ENCODE assay signal across 1 cellular context in genomic region chr12:1593232-1594044, GRCh38.
TF ChIP-seq lines count a peak whose summit lies in the region.

No MANE protein-coding gene starts in this region.

TF ChIP-seq in HepG2, 621 proteins besides CTCF, POLR2A, EP300 and RAD21 (continued from another document and continues in another):
- TF ChIP-seq ZNF280B (CRISPR knock-in tag; IDR thresholded peaks at IDR 0.05; ENCODE audit: borderline replicate concordance) (0 out of 2 replicates have a peak, but pooled peaks have one; percentile 53), TARDBP (CRISPR knock-in tag; IDR thresholded peaks at IDR 0.05) (no peak), ZNF143 (CRISPR knock-in tag; IDR thresholded peaks at IDR 0.05) (no peak), KAT2B (IDR thresholded peaks at IDR 0.05; ENCODE audit: borderline replicate concordance, low read depth, low read length) (no peak), SALL1 (CRISPR knock-in tag; IDR thresholded peaks at IDR 0.05) (peak; percentile 36), ZNF776 (CRISPR knock-in tag; IDR thresholded peaks at IDR 0.05) (peak; percentile 52; the same call in 1 of the 2 replicates), HBP1 (CRISPR knock-in tag; IDR thresholded peaks at IDR 0.05; ENCODE audit: low read depth) (peak; percentile 70; the same call in 1 of the 2 replicates), ZFP41 (CRISPR knock-in tag; IDR thresholded peaks at IDR 0.05; ENCODE audit: borderline replicate concordance) (peak; percentile 63; the same call in 1 of the 2 replicates), SCMH1 (CRISPR knock-in tag; IDR thresholded peaks at IDR 0.05; ENCODE audit: borderline replicate concordance) (no peak), HHEX (CRISPR knock-in tag; IDR thresholded peaks at IDR 0.05) (no peak), ZSCAN29 (CRISPR knock-in tag; conservative IDR thresholded peaks at IDR 0.05) (no peak), YEATS4 (CRISPR knock-in tag; IDR thresholded peaks at IDR 0.05; ENCODE audit: borderline replicate concordance) (0 out of 2 replicates have a peak, but pooled peaks have one; percentile 13), ZNF281 (CRISPR knock-in tag; IDR thresholded peaks at IDR 0.05; ENCODE audit: borderline replicate concordance) (no peak), NFIB (CRISPR knock-in tag; IDR thresholded peaks at IDR 0.05; ENCODE audit: borderline replicate concordance) (peak; percentile 48; the same call in 1 of the 2 replicates), ZNF335 (CRISPR knock-in tag; IDR thresholded peaks at IDR 0.05) (no peak), ZBTB39 (CRISPR knock-in tag; IDR thresholded peaks at IDR 0.05) (peak; percentile 77; the same call in 1 of the 2 replicates), TFAP4 (IDR thresholded peaks at IDR 0.05; ENCODE audit: borderline replicate concordance, low read depth) (no peak), SP5 (CRISPR knock-in tag; IDR thresholded peaks at IDR 0.05; ENCODE audit: borderline replicate concordance, low read depth) (no peak), GABPB1 (CRISPR knock-in tag; IDR thresholded peaks at IDR 0.05) (peak; percentile 56; the same call in 1 of the 2 replicates), HNRNPL (IDR thresholded peaks at IDR 0.05; ENCODE audit: low read depth, low read length) (0 out of 2 replicates have a peak, but pooled peaks have one; percentile 9), AGO1 (IDR thresholded peaks at IDR 0.05; ENCODE audit: low read depth, low read length, poor library complexity, severe bottlenecking) (peak; percentile 42), PHF8 (CRISPR knock-in tag; IDR thresholded peaks at IDR 0.05) (peak; percentile 46; the same call in 1 of the 2 replicates), CCAR2 (optimal IDR thresholded peaks at IDR 0.05; ENCODE audit: low read depth, low read length) (no peak), KLF15 (CRISPR knock-in tag; IDR thresholded peaks at IDR 0.05; ENCODE audit: borderline replicate concordance) (0 out of 2 replicates have a peak, but pooled peaks have one; percentile 18), HMG20B (CRISPR knock-in tag; conservative IDR thresholded peaks at IDR 0.05) (no peak)
- TF ChIP-seq, protein P1, sequence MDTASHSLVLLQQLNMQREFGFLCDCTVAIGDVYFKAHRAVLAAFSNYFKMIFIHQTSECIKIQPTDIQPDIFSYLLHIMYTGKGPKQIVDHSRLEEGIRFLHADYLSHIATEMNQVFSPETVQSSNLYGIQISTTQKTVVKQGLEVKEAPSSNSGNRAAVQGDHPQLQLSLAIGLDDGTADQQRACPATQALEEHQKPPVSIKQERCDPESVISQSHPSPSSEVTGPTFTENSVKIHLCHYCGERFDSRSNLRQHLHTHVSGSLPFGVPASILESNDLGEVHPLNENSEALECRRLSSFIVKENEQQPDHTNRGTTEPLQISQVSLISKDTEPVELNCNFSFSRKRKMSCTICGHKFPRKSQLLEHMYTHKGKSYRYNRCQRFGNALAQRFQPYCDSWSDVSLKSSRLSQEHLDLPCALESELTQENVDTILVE (CRISPR knock-in tag; IDR thresholded peaks at IDR 0.05) = peak; percentile 49; the same call in 1 of the 2 replicates
- TF ChIP-seq, protein P2, sequence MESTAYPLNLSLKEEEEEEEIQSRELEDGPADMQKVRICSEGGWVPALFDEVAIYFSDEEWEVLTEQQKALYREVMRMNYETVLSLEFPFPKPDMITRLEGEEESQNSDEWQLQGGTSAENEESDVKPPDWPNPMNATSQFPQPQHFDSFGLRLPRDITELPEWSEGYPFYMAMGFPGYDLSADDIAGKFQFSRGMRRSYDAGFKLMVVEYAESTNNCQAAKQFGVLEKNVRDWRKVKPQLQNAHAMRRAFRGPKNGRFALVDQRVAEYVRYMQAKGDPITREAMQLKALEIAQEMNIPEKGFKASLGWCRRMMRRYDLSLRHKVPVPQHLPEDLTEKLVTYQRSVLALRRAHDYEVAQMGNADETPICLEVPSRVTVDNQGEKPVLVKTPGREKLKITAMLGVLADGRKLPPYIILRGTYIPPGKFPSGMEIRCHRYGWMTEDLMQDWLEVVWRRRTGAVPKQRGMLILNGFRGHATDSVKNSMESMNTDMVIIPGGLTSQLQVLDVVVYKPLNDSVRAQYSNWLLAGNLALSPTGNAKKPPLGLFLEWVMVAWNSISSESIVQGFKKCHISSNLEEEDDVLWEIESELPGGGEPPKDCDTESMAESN (CRISPR knock-in tag; conservative IDR thresholded peaks at IDR 0.05) = 0 out of 2 replicates have a peak, but pooled peaks have one; percentile 43
- TF ChIP-seq, protein P3, sequence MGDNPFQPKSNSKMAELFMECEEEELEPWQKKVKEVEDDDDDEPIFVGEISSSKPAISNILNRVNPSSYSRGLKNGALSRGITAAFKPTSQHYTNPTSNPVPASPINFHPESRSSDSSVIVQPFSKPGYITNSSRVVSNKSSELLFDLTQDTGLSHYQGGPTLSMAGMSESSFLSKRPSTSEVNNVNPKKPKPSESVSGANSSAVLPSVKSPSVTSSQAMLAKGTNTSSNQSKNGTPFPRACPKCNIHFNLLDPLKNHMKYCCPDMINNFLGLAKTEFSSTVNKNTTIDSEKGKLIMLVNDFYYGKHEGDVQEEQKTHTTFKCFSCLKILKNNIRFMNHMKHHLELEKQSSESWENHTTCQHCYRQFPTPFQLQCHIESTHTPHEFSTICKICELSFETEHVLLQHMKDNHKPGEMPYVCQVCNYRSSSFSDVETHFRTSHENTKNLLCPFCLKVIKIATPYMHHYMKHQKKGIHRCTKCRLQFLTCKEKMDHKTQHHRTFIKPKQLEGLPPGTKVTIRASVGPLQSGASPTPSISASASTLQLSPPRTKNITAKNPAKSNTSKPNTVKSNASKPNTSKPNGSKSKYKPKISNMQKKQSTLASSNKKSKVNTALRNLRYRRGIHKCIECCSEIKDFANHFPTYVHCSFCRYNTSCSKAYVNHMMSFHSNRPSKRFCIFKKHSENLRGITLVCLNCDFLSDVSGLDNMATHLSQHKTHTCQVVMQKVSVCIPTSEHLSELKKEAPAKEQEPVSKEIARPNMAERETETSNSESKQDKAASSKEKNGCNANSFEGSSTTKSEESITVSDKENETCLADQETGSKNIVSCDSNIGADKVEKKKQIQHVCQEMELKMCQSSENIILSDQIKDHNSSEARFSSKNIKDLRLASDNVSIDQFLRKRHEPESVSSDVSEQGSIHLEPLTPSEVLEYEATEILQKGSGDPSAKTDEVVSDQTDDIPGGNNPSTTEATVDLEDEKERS (CRISPR knock-in tag; IDR thresholded peaks at IDR 0.05) = 0 out of 2 replicates have a peak, but pooled peaks have one; percentile 30
- TF ChIP-seq, protein P4, sequence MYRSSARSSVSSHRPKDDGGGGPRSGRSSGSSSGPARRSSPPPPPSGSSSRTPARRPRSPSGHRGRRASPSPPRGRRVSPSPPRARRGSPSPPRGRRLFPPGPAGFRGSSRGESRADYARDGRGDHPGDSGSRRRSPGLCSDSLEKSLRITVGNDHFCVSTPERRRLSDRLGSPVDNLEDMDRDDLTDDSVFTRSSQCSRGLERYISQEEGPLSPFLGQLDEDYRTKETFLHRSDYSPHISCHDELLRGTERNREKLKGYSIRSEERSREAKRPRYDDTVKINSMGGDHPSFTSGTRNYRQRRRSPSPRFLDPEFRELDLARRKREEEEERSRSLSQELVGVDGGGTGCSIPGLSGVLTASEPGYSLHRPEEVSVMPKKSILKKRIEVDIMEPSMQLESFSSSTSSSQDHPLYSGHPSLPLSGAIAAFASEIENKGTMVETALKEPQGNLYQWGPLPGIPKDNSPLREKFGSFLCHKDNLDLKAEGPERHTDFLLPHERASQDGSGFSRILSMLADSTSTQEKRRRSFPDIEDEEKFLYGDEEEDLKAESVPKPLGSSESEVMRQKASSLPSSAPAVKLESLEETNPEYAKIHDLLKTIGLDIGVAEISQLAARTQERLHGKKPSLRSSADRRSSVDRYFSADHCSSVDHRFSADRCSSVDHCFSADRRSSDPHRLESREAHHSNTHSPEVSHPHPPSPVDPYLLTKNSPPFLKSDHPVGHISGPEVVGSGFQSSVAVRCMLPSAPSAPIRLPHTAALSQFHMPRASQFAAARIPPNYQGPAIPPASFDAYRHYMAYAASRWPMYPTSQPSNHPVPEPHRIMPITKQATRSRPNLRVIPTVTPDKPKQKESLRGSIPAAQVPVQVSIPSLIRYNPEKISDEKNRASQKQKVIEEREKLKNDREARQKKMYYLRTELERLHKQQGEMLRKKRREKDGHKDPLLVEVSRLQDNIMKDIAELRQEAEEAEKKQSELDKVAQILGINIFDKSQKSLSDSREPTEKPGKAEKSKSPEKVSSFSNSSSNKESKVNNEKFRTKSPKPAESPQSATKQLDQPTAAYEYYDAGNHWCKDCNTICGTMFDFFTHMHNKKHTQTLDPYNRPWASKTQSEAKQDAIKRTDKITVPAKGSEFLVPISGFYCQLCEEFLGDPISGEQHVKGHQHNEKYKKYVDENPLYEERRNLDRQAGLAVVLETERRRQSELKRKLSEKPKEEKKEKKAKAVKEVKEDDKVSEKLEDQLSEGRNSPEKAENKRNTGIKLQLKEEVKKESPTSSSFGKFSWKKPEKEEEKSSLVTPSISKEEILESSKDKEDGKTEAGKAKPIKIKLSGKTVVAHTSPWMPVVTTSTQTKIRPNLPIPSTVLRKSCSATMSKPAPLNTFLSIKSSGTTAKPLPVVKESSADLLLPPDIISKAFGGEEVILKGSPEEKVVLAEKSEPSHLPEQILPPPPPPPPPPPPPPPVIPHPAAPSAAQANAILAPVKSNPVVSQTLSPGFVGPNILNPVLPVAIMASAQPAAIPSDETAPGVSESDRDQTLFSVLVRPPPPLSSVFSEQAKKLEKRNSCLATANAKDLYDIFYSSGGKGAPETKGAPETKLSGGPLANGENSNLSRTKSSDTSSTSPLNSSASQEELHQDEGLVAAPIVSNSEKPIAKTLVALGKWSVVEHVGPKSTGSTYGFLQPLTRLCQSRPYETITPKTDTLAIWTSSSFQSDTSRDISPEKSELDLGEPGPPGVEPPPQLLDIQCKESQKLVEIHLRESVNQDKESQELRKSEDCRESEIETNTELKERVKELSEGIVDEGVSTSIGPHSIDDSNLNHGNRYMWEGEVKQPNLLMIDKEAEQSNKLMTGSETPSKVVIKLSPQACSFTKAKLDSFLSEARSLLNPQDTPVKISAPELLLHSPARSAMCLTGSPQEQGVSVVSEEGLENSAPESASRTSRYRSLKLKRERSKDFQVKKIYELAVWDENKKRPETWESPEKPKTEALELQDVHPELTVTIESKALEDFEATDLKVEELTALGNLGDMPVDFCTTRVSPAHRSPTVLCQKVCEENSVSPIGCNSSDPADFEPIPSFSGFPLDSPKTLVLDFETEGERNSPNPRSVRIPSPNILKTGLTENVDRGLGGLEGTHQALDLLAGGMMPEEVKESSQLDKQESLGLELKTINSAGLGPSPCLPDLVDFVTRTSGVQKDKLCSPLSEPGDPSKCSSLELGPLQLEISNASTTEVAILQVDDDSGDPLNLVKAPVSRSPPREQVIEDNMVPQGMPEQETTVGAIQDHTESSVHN (CRISPR knock-in tag; IDR thresholded peaks at IDR 0.05) = 0 out of 2 replicates have a peak, but pooled peaks have one; percentile 36
